3 cellular contexts compared by ENCODE assay signal in the genomic region with DNA sequence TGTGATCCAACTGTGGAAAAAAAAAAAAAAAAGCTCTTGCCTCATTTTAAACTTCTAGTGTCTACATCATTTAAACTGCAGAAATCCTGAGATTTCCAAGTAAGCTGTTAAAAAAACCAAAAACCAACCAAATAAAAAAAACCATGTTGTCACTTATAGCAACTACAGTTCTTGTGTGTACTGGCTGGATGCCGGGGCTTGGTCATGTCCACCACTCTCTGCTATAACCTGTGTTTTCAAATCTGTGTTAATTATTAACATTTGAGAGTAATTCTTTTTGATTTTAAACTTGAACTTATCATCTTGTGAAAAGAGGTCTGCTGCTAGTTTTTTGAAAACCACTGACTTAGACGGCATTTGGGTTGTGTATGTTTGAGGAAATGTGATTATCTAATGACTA.
A peak's percentile ranks its signal among the peaks of the same experiment; 100 is the strongest.
TF ChIP-seq lines count a peak whose summit lies in the region.

No MANE protein-coding gene starts in this region.

TF ChIP-seq in liver, 16 proteins besides CTCF, POLR2A, EP300 and RAD21:
- TF ChIP-seq, protein P1, sequence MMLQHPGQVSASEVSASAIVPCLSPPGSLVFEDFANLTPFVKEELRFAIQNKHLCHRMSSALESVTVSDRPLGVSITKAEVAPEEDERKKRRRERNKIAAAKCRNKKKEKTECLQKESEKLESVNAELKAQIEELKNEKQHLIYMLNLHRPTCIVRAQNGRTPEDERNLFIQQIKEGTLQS (IDR thresholded peaks at IDR 0.05) = no peak
- TF ChIP-seq GABPA (IDR thresholded peaks at IDR 0.05 in 1 of 2, conservative IDR thresholded peaks at IDR 0.05 in 1 of 2) (no peak), FOXA2 (IDR thresholded peaks at IDR 0.05) (no peak), YY1 (IDR thresholded peaks at IDR 0.05) (no peak), EGR1 (IDR thresholded peaks at IDR 0.05; ENCODE audit: low read depth in 2 of 2) (no peak), HNF4G (IDR thresholded peaks at IDR 0.05) (no peak), JUND (IDR thresholded peaks at IDR 0.05) (peak in 1 of 2 donors; percentile 21), FOXA1 (IDR thresholded peaks at IDR 0.05) (no peak), HNF4A (conservative IDR thresholded peaks at IDR 0.05) (peak in 1 of 2 donors; percentile 19), TAF1 (conservative IDR thresholded peaks at IDR 0.05) (no peak), NR2F2 (IDR thresholded peaks at IDR 0.05) (no peak), RXRA (IDR thresholded peaks at IDR 0.05) (no peak), SP1 (IDR thresholded peaks at IDR 0.05) (peak; percentile 23)
- TF ChIP-seq, protein P2, sequence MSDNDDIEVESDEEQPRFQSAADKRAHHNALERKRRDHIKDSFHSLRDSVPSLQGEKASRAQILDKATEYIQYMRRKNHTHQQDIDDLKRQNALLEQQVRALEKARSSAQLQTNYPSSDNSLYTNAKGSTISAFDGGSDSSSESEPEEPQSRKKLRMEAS (IDR thresholded peaks at IDR 0.05) = no peak
- TF ChIP-seq, protein P3, sequence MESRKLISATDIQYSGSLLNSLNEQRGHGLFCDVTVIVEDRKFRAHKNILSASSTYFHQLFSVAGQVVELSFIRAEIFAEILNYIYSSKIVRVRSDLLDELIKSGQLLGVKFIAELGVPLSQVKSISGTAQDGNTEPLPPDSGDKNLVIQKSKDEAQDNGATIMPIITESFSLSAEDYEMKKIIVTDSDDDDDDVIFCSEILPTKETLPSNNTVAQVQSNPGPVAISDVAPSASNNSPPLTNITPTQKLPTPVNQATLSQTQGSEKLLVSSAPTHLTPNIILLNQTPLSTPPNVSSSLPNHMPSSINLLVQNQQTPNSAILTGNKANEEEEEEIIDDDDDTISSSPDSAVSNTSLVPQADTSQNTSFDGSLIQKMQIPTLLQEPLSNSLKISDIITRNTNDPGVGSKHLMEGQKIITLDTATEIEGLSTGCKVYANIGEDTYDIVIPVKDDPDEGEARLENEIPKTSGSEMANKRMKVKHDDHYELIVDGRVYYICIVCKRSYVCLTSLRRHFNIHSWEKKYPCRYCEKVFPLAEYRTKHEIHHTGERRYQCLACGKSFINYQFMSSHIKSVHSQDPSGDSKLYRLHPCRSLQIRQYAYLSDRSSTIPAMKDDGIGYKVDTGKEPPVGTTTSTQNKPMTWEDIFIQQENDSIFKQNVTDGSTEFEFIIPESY (IDR thresholded peaks at IDR 0.05) = no peak
- TF ChIP-seq, protein P4, sequence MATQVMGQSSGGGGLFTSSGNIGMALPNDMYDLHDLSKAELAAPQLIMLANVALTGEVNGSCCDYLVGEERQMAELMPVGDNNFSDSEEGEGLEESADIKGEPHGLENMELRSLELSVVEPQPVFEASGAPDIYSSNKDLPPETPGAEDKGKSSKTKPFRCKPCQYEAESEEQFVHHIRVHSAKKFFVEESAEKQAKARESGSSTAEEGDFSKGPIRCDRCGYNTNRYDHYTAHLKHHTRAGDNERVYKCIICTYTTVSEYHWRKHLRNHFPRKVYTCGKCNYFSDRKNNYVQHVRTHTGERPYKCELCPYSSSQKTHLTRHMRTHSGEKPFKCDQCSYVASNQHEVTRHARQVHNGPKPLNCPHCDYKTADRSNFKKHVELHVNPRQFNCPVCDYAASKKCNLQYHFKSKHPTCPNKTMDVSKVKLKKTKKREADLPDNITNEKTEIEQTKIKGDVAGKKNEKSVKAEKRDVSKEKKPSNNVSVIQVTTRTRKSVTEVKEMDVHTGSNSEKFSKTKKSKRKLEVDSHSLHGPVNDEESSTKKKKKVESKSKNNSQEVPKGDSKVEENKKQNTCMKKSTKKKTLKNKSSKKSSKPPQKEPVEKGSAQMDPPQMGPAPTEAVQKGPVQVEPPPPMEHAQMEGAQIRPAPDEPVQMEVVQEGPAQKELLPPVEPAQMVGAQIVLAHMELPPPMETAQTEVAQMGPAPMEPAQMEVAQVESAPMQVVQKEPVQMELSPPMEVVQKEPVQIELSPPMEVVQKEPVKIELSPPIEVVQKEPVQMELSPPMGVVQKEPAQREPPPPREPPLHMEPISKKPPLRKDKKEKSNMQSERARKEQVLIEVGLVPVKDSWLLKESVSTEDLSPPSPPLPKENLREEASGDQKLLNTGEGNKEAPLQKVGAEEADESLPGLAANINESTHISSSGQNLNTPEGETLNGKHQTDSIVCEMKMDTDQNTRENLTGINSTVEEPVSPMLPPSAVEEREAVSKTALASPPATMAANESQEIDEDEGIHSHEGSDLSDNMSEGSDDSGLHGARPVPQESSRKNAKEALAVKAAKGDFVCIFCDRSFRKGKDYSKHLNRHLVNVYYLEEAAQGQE (IDR thresholded peaks at IDR 0.05) = no peak

TF ChIP-seq in HepG2, 621 proteins besides CTCF, POLR2A, EP300 and RAD21:
- no peak for TF ChIP-seq POGZ (CRISPR knock-in tag; IDR thresholded peaks at IDR 0.05)
- no peak for TF ChIP-seq ZFP41 (CRISPR knock-in tag; IDR thresholded peaks at IDR 0.05; ENCODE audit: borderline replicate concordance)
- TF ChIP-seq ZNF121 (CRISPR knock-in tag; IDR thresholded peaks at IDR 0.05) = no peak
- TF ChIP-seq ZNF350 (CRISPR knock-in tag; IDR thresholded peaks at IDR 0.05; ENCODE audit: borderline replicate concordance, low read depth) = no peak
- TF ChIP-seq TBP (CRISPR knock-in tag; IDR thresholded peaks at IDR 0.05) = no peak
- no peak for TF ChIP-seq ZNF484 (CRISPR knock-in tag; IDR thresholded peaks at IDR 0.05; ENCODE audit: borderline replicate concordance, low read depth)
- TF ChIP-seq ZNF883 (CRISPR knock-in tag; IDR thresholded peaks at IDR 0.05; ENCODE audit: not compliant biosample characterization) = no peak
- no peak for TF ChIP-seq SETDB1 (CRISPR knock-in tag; IDR thresholded peaks at IDR 0.05; ENCODE audit: borderline replicate concordance)
- TF ChIP-seq JUND (CRISPR knock-in tag; IDR thresholded peaks at IDR 0.05) = no peak
- no peak for TF ChIP-seq TMF1 (CRISPR knock-in tag; IDR thresholded peaks at IDR 0.05; ENCODE audit: low read depth)
- TF ChIP-seq, protein P5, sequence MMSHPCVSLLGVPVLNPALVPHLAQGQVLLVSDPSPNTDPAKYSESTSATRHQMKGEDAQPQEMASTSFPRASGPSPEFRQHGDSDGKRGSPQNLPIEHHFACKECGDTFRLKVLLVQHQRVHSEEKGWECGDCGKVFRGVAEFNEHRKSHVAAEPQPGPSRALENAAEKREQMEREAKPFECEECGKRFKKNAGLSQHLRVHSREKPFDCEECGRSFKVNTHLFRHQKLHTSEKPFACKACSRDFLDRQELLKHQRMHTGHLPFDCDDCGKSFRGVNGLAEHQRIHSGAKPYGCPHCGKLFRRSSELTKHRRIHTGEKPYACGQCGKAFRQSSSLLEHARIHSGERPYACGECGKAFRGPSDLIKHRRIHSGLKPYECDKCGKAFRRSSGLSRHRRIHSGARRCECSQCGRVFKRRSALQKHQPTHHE (CRISPR knock-in tag; IDR thresholded peaks at IDR 0.05; ENCODE audit: borderline replicate concordance) = no peak
- TF ChIP-seq, protein P6, sequence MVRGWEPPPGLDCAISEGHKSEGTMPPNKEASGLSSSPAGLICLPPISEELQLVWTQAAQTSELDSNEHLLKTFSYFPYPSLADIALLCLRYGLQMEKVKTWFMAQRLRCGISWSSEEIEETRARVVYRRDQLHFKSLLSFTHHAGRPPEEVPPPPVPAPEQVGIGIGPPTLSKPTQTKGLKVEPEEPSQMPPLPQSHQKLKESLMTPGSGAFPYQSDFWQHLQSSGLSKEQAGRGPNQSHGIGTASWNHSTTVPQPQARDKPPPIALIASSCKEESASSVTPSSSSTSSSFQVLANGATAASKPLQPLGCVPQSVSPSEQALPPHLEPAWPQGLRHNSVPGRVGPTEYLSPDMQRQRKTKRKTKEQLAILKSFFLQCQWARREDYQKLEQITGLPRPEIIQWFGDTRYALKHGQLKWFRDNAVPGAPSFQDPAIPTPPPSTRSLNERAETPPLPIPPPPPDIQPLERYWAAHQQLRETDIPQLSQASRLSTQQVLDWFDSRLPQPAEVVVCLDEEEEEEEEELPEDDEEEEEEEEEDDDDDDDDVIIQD (CRISPR knock-in tag; IDR thresholded peaks at IDR 0.05; ENCODE audit: low read depth) = no peak
- TF ChIP-seq, protein P7, sequence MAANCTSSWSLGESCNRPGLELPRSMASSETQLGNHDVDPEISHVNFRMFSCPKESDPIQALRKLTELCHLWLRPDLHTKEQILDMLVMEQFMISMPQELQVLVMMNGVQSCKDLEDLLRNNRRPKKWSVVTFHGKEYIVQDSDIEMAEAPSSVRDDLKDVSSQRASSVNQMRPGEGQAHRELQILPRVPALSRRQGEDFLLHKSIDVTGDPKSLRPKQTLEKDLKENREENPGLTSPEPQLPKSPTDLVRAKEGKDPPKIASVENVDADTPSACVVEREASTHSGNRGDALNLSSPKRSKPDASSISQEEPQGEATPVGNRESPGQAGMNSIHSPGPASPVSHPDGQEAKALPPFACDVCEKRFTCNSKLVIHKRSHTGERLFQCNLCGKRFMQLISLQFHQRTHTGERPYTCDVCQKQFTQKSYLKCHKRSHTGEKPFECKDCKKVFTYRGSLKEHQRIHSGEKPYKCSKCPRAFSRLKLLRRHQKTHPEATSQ (CRISPR knock-in tag; IDR thresholded peaks at IDR 0.05; ENCODE audit: borderline replicate concordance) = no peak
- TF ChIP-seq ARNT (IDR thresholded peaks at IDR 0.05) = no peak
- TF ChIP-seq ZSCAN9 (CRISPR knock-in tag; IDR thresholded peaks at IDR 0.05; ENCODE audit: borderline replicate concordance) = no peak
- TF ChIP-seq THAP11 (CRISPR knock-in tag; IDR thresholded peaks at IDR 0.05) = no peak
TF ChIP-seq in HepG2: peak in this region for 0.

TF ChIP-seq in WTC11, 78 proteins besides CTCF, POLR2A, EP300 and RAD21:
- TF ChIP-seq, protein P8, sequence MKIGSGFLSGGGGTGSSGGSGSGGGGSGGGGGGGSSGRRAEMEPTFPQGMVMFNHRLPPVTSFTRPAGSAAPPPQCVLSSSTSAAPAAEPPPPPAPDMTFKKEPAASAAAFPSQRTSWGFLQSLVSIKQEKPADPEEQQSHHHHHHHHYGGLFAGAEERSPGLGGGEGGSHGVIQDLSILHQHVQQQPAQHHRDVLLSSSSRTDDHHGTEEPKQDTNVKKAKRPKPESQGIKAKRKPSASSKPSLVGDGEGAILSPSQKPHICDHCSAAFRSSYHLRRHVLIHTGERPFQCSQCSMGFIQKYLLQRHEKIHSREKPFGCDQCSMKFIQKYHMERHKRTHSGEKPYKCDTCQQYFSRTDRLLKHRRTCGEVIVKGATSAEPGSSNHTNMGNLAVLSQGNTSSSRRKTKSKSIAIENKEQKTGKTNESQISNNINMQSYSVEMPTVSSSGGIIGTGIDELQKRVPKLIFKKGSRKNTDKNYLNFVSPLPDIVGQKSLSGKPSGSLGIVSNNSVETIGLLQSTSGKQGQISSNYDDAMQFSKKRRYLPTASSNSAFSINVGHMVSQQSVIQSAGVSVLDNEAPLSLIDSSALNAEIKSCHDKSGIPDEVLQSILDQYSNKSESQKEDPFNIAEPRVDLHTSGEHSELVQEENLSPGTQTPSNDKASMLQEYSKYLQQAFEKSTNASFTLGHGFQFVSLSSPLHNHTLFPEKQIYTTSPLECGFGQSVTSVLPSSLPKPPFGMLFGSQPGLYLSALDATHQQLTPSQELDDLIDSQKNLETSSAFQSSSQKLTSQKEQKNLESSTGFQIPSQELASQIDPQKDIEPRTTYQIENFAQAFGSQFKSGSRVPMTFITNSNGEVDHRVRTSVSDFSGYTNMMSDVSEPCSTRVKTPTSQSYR (CRISPR knock-in tag; IDR thresholded peaks at IDR 0.05) = no peak
- no peak for TF ChIP-seq GTF2I (CRISPR knock-in tag; conservative IDR thresholded peaks at IDR 0.05)
- no peak for TF ChIP-seq RELA (CRISPR knock-in tag; IDR thresholded peaks at IDR 0.05; ENCODE audit: borderline replicate concordance)
- no peak for TF ChIP-seq ZNF121 (CRISPR knock-in tag; IDR thresholded peaks at IDR 0.05)
- TF ChIP-seq CREB1 (CRISPR knock-in tag; IDR thresholded peaks at IDR 0.05) = no peak
- no peak for TF ChIP-seq SMAD4 (CRISPR knock-in tag; IDR thresholded peaks at IDR 0.05)
- no peak for TF ChIP-seq SP1 (CRISPR knock-in tag; conservative IDR thresholded peaks at IDR 0.05)
- no peak for TF ChIP-seq ESRRA (CRISPR knock-in tag; IDR thresholded peaks at IDR 0.05; ENCODE audit: borderline replicate concordance)
- TF ChIP-seq ETV6 (CRISPR knock-in tag; IDR thresholded peaks at IDR 0.05) = no peak
- no peak for TF ChIP-seq ZNF219 (CRISPR knock-in tag; IDR thresholded peaks at IDR 0.05; ENCODE audit: borderline replicate concordance)
- no peak for TF ChIP-seq RORB (CRISPR knock-in tag; IDR thresholded peaks at IDR 0.05)
- TF ChIP-seq, protein P9, sequence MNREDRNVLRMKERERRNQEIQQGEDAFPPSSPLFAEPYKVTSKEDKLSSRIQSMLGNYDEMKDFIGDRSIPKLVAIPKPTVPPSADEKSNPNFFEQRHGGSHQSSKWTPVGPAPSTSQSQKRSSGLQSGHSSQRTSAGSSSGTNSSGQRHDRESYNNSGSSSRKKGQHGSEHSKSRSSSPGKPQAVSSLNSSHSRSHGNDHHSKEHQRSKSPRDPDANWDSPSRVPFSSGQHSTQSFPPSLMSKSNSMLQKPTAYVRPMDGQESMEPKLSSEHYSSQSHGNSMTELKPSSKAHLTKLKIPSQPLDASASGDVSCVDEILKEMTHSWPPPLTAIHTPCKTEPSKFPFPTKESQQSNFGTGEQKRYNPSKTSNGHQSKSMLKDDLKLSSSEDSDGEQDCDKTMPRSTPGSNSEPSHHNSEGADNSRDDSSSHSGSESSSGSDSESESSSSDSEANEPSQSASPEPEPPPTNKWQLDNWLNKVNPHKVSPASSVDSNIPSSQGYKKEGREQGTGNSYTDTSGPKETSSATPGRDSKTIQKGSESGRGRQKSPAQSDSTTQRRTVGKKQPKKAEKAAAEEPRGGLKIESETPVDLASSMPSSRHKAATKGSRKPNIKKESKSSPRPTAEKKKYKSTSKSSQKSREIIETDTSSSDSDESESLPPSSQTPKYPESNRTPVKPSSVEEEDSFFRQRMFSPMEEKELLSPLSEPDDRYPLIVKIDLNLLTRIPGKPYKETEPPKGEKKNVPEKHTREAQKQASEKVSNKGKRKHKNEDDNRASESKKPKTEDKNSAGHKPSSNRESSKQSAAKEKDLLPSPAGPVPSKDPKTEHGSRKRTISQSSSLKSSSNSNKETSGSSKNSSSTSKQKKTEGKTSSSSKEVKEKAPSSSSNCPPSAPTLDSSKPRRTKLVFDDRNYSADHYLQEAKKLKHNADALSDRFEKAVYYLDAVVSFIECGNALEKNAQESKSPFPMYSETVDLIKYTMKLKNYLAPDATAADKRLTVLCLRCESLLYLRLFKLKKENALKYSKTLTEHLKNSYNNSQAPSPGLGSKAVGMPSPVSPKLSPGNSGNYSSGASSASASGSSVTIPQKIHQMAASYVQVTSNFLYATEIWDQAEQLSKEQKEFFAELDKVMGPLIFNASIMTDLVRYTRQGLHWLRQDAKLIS (CRISPR knock-in tag; IDR thresholded peaks at IDR 0.05; ENCODE audit: borderline replicate concordance) = no peak
- no peak for TF ChIP-seq JAZF1 (CRISPR knock-in tag; IDR thresholded peaks at IDR 0.05)
- TF ChIP-seq, protein P10, sequence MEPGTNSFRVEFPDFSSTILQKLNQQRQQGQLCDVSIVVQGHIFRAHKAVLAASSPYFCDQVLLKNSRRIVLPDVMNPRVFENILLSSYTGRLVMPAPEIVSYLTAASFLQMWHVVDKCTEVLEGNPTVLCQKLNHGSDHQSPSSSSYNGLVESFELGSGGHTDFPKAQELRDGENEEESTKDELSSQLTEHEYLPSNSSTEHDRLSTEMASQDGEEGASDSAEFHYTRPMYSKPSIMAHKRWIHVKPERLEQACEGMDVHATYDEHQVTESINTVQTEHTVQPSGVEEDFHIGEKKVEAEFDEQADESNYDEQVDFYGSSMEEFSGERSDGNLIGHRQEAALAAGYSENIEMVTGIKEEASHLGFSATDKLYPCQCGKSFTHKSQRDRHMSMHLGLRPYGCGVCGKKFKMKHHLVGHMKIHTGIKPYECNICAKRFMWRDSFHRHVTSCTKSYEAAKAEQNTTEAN (CRISPR knock-in tag; IDR thresholded peaks at IDR 0.05) = no peak
- TF ChIP-seq MXD4 (CRISPR knock-in tag; IDR thresholded peaks at IDR 0.05; ENCODE audit: borderline replicate concordance) = no peak
TF ChIP-seq in WTC11: peak in this region for 0.
